In genomic region chr15:84879088-84879780, GRCh38 we compare ENCODE assay signal across 19 cellular contexts. TPM values are rescaled to one million over a fixed set of nuclear protein-coding genes. Genes with fewer than 3 reads are reported as not detected.
"Had no signal": no experiment of that assay in that cellular context is flagged by ENCODE, and none has a peak within 500 bp of the region (broad histone marks: within the 10 kb centered on the region; RNA-seq: fewer than 3 reads in every experiment).

No MANE protein-coding gene starts in this region.

- H3K4me3 ChIP-seq: ascending aorta, cardiac muscle cell, MG63, PC-9 had no signal

- H3K27me3 ChIP-seq: ascending aorta, cardiac muscle cell, MG63 had no signal

- H3K27ac ChIP-seq: ascending aorta, cardiac muscle cell, PC-9, RWPE1, WERI-Rb-1 had no signal

- H3K27me3 Mint-ChIP-seq: activated CD8-positive, alpha-beta T cell treated with anti-CD3 and anti-CD28 coated beads for 36 hours; activated naive CD8-positive, alpha-beta T cell treated with anti-CD3 and anti-CD28 coated beads for 36 hours had no signal

- H3K36me3 ChIP-seq: ascending aorta, cardiac muscle cell, MG63, WERI-Rb-1 had no signal

- H3K4me3 Mint-ChIP-seq: activated CD4-positive, alpha-beta T cell treated with anti-CD3 and anti-CD28 coated beads, Interleukin-2, amount 10 ng/mL, durations not matched to agents 24 days and 14 days; activated CD8-positive, alpha-beta T cell treated with anti-CD3 and anti-CD28 coated beads for 36 hours; activated naive CD8-positive, alpha-beta T cell treated with anti-CD3 and anti-CD28 coated beads for 36 hours; activated T-cell treated with anti-CD3 and anti-CD28 coated beads, Interleukin-2, amount 50 U/mL, for 72 hours; activated T-helper 17 cell treated with anti-CD3 and anti-CD28 coated beads, Interleukin-2, amount 50 U/mL, for 72 hours; central memory CD8-positive, alpha-beta T cell; IgD-negative memory B cell had no signal

- H3K4me1 Mint-ChIP-seq: activated CD4-positive, alpha-beta T cell treated with anti-CD3 and anti-CD28 coated beads, Interleukin-2, amount 10 ng/mL, durations not matched to agents 24 days and 14 days; activated naive CD8-positive, alpha-beta T cell treated with anti-CD3 and anti-CD28 coated beads for 36 hours; activated T-helper 17 cell treated with anti-CD3 and anti-CD28 coated beads, Interleukin-2, amount 50 U/mL, for 72 hours; central memory CD8-positive, alpha-beta T cell; IgD-negative memory B cell had no signal

- H3K27ac Mint-ChIP-seq: activated CD4-positive, alpha-beta T cell treated with anti-CD3 and anti-CD28 coated beads, Interleukin-2, amount 10 ng/mL, durations not matched to agents 24 days and 14 days; activated CD8-positive, alpha-beta T cell treated with anti-CD3 and anti-CD28 coated beads for 36 hours; activated naive CD8-positive, alpha-beta T cell treated with anti-CD3 and anti-CD28 coated beads for 36 hours; activated T-cell treated with anti-CD3 and anti-CD28 coated beads, Interleukin-2, amount 50 U/mL, for 72 hours; IgD-negative memory B cell had no signal

- H3K9me3 ChIP-seq: ascending aorta, MG63 had no signal

- H3K9me3 Mint-ChIP-seq: activated CD4-positive, alpha-beta T cell treated with anti-CD3 and anti-CD28 coated beads, Interleukin-2, amount 10 ng/mL, durations not matched to agents 24 days and 14 days; activated CD8-positive, alpha-beta T cell treated with anti-CD3 and anti-CD28 coated beads for 36 hours; activated naive CD8-positive, alpha-beta T cell treated with anti-CD3 and anti-CD28 coated beads for 36 hours; activated T-cell treated with anti-CD3 and anti-CD28 coated beads, Interleukin-2, amount 50 U/mL, for 72 hours; activated T-helper 17 cell treated with anti-CD3 and anti-CD28 coated beads, Interleukin-2, amount 50 U/mL, for 72 hours; central memory CD8-positive, alpha-beta T cell; IgD-negative memory B cell had no signal

- DNase-seq: NCI-H187, NCI-H2029 treated with DMSO at 0.1 percent for 48 hours, SIG-M5 had no signal

- H3K36me3 Mint-ChIP-seq: activated naive CD8-positive, alpha-beta T cell treated with anti-CD3 and anti-CD28 coated beads for 36 hours; IgD-negative memory B cell had no signal

RNA-seq across cellular contexts. Expression of gene SLC28A1, which starts 5.2 kb away (rescaled TPM):
- total RNA-seq: activated CD4-positive, alpha-beta T cell treated with anti-CD3 and anti-CD28 coated beads, Interleukin-2, amount 10 ng/mL, durations not matched to agents 24 days and 14 days; activated CD8-positive, alpha-beta memory T cell treated with anti-CD3 and anti-CD28 coated beads for 36 hours; activated CD8-positive, alpha-beta T cell treated with anti-CD3 and anti-CD28 coated beads for 36 hours; activated naive CD8-positive, alpha-beta T cell treated with anti-CD3 and anti-CD28 coated beads for 36 hours; activated T-cell treated with anti-CD3 and anti-CD28 coated beads, Interleukin-2, amount 50 U/mL, for 72 hours; activated T-helper 17 cell treated with anti-CD3 and anti-CD28 coated beads, Interleukin-2, amount 50 U/mL, for 72 hours; ascending aorta; OCI-LY7; SK-MEL-5 had no signal
- polyA plus RNA-seq: IgD-negative memory B cell had no signal
